ENCODE assay signal across 14 cellular contexts in the genomic region with DNA sequence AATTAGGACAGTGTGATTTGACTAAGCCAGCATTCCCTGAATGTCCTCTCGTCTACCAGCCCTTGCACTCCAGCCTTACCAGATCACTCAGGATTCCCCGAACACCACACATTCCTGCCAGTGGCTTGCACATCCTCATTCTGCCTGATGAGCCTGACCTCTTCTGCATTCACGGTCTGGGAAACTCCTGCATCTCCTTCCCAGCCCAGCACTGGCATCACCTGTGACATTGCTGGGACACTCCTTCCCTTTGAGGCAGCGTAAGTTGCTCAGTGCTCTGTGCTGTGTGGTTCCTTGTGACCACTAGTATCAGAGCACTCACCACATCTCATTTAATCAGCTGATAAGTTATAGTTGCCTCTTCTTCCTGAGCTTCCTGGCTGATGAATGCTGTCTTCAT. TPM values are rescaled to one million over a fixed set of nuclear protein-coding genes. Genes with fewer than 3 reads are reported as not detected.
DNase-seq lines count a peak whose midpoint lies in the region; ATAC-seq, FAIRE-seq and TF ChIP-seq lines count a peak whose summit lies in the region.
"Had no signal": no experiment of that assay in that cellular context is flagged by ENCODE, and none has a peak within 500 bp of the region (broad histone marks: within the 10 kb centered on the region; RNA-seq: fewer than 3 reads in every experiment).

No MANE protein-coding gene starts in this region.

- TF ChIP-seq CTCF in mucosa of descending colon (IDR thresholded peaks at IDR 0.05) (no peak), lower lobe of right lung (IDR thresholded peaks at IDR 0.05) (no peak)

- ATAC-seq in HG02981 (IDR thresholded peaks at IDR 0.05; ENCODE audit: unreplicated experiment) (peak; percentile 25), mucosa of descending colon (peak; percentile 38), lower lobe of right lung (no peak), left ventricle myocardium superior (no peak)
- peak; percentile 46 for ATAC-seq in activated CD8-positive, alpha-beta T cell treated with anti-CD3 and anti-CD28 coated beads, Interleukin-2, amount 10 ng/mL, durations not matched to agents 7 days and 5 days
- ATAC-seq: gastrocnemius medialis had no signal

- H3K27ac Mint-ChIP-seq in activated CD8-positive, alpha-beta T cell treated with anti-CD3 and anti-CD28 coated beads, Interleukin-2, amount 10 ng/mL, durations not matched to agents 7 days and 5 days, result no peak overlapping the region
- H3K27ac Mint-ChIP-seq: activated naive CD4-positive, alpha-beta T cell treated with anti-CD3 and anti-CD28 coated beads for 36 hours had no signal

- H3K9me3 ChIP-seq in mucosa of descending colon, result no peaks in the 10 kb centered on the region
- H3K9me3 ChIP-seq in lower lobe of right lung, result no peaks in the 10 kb centered on the region
- H3K9me3 ChIP-seq: gastrocnemius medialis, Peyer's patch had no signal

- no peaks in the 10 kb centered on the region for H3K36me3 ChIP-seq in mucosa of descending colon (ENCODE audit: low read depth)
- no peaks in the 10 kb centered on the region for H3K36me3 ChIP-seq in lower lobe of right lung
- H3K36me3 ChIP-seq: gastrocnemius medialis, Peyer's patch had no signal

- peaks cover 48% of the 10 kb centered on the region for H3K4me1 Mint-ChIP-seq in activated CD8-positive, alpha-beta T cell treated with anti-CD3 and anti-CD28 coated beads, Interleukin-2, amount 10 ng/mL, durations not matched to agents 7 days and 5 days (ENCODE audit: low read depth)

- H3K4me3 ChIP-seq in mucosa of descending colon (no peak overlapping the region), lower lobe of right lung (no peak overlapping the region)
- H3K4me3 ChIP-seq: gastrocnemius medialis, Peyer's patch had no signal

- peak; percentile 68 for FAIRE-seq in GM18507 (lab: Jason Lieb, UNC)

- H3K27me3 ChIP-seq in lower lobe of right lung (ENCODE audit: low read depth), result no peaks in the 10 kb centered on the region
- H3K27me3 ChIP-seq: gastrocnemius medialis, Peyer's patch had no signal

- H3K9me3 Mint-ChIP-seq in activated CD8-positive, alpha-beta T cell treated with anti-CD3 and anti-CD28 coated beads, Interleukin-2, amount 10 ng/mL, durations not matched to agents 7 days and 5 days (ENCODE audit: insufficient read depth), result no peaks in the 10 kb centered on the region
- H3K9me3 Mint-ChIP-seq: activated naive CD4-positive, alpha-beta T cell treated with anti-CD3 and anti-CD28 coated beads for 36 hours had no signal

- H3K4me1 ChIP-seq in mucosa of descending colon (ENCODE audit: low read depth), result no peaks in the 10 kb centered on the region
- peaks cover 48% of the 10 kb centered on the region for H3K4me1 ChIP-seq in lower lobe of right lung
- H3K4me1 ChIP-seq: gastrocnemius medialis had no signal

- intact Hi-C loops in mucosa of descending colon (cut with DNase I, micrococcal nuclease) (no loop called here), lower lobe of right lung (cut with DNase I) (no loop called here), left ventricle myocardium superior (cut with micrococcal nuclease) (no loop called here)

- POLR2A ChIA-PET in activated CD8-positive, alpha-beta T cell treated with anti-CD3 and anti-CD28 coated beads, Interleukin-2, amount 10 ng/mL, durations not matched to agents 7 days and 5 days (lab: Charles Lee), result interaction anchor here (1.0 kb wide), 1 partner anchor 19 kb away, joined by 3 read pairs; no protein-coding TSS in a partner anchor

- peaks cover 23% of the 10 kb centered on the region for H3K36me3 Mint-ChIP-seq in activated CD8-positive, alpha-beta T cell treated with anti-CD3 and anti-CD28 coated beads, Interleukin-2, amount 10 ng/mL, durations not matched to agents 7 days and 5 days (ENCODE audit: low read depth)

- no peaks in the 10 kb centered on the region for H3K27me3 Mint-ChIP-seq in activated CD8-positive, alpha-beta T cell treated with anti-CD3 and anti-CD28 coated beads, Interleukin-2, amount 10 ng/mL, durations not matched to agents 7 days and 5 days (ENCODE audit: low read depth)

- DNase-seq in GM18507 (ENCODE audit: extremely low spot score, insufficient read length, low read depth), result no peak
- DNase-seq in activated CD8-positive, alpha-beta T cell treated with anti-CD3 and anti-CD28 coated beads, Interleukin-2, amount 10 ng/mL, durations not matched to agents 7 days and 5 days, result no peak
- DNase-seq in mucosa of descending colon, result no peak
- DNase-seq in lower lobe of right lung, result no peak
- no peak for DNase-seq in left ventricle myocardium superior
- no peak for DNase-seq in HT-29 (ENCODE audit: low spot score)
- DNase-seq: activated CD4-positive, CD25-positive, alpha-beta regulatory T cell; gastrocnemius medialis; NCI-H1694 treated with DMSO at 0.1 percent for 48 hours; Peyer's patch; stimulated activated CD4-positive, alpha-beta T cell treated with anti-CD3 and anti-CD28 coated beads, Interleukin-12 subunit alpha, Interleukin-12 subunit beta, amount 100 ng/mL, for 4 hours; stimulated activated CD8-positive, alpha-beta memory T cell treated with anti-CD3 and anti-CD28 coated beads, Interleukin-4, amount 100 ng/mL, for 48 hours had no signal

- no peak overlapping the region for H3K27ac ChIP-seq in lower lobe of right lung
- H3K27ac ChIP-seq: gastrocnemius medialis had no signal

- no peak overlapping the region for H3K4me3 Mint-ChIP-seq in activated CD8-positive, alpha-beta T cell treated with anti-CD3 and anti-CD28 coated beads, Interleukin-2, amount 10 ng/mL, durations not matched to agents 7 days and 5 days
- H3K4me3 Mint-ChIP-seq: activated naive CD4-positive, alpha-beta T cell treated with anti-CD3 and anti-CD28 coated beads for 36 hours had no signal

- CTCF ChIA-PET in activated CD8-positive, alpha-beta T cell treated with anti-CD3 and anti-CD28 coated beads, Interleukin-2, amount 10 ng/mL, durations not matched to agents 7 days and 5 days (lab: Charles Lee), result interaction anchor here (1.1 to 1.2 kb wide), 2 partner anchors 12 to 148 kb away, joined by 3 to 4 read pairs; partner anchors contain the start of gene HINT3

RNA-seq across cellular contexts. Expression of gene NCOA7, which starts 17.3 kb away (rescaled TPM):
- total RNA-seq in activated CD8-positive, alpha-beta T cell treated with anti-CD3 and anti-CD28 coated beads, Interleukin-2, amount 10 ng/mL, durations not matched to agents 7 days and 5 days, result 10 to 100 TPM; 27.8 to 31.7 TPM
- 10 to 100 TPM; 28.9 to 54.0 (median 49.6) TPM for total RNA-seq in mucosa of descending colon
- total RNA-seq in lower lobe of right lung, result 64.4 TPM
- total RNA-seq in left ventricle myocardium superior, result 10.2 TPM
- total RNA-seq in HT-29 (2014; rRNA removed; shearing (Covaris generic)), result 11.6 and 13.3 TPM in 2 replicates

RNA-seq across cellular contexts. Expression of gene HEY2, which starts 58.6 kb away (rescaled TPM):
- not detected for total RNA-seq in activated CD8-positive, alpha-beta T cell treated with anti-CD3 and anti-CD28 coated beads, Interleukin-2, amount 10 ng/mL, durations not matched to agents 7 days and 5 days
- total RNA-seq in mucosa of descending colon (1 to 10 TPM in 2 of 3 donors, under 1 TPM in 1; 0.58 to 2.9 (median 1.5) TPM), lower lobe of right lung (2.8 TPM), left ventricle myocardium superior (66.8 TPM)
- 0.08 TPM in 1 of 2 replicates, not detected in the other for total RNA-seq in HT-29 (2014; rRNA removed; shearing (Covaris generic))
- total RNA-seq: activated naive CD4-positive, alpha-beta T cell treated with anti-CD3 and anti-CD28 coated beads for 36 hours had no signal

Comparison
In these comparisons a context has a peak if more than half of its experiments do, and no peak if none do; other contexts are left out.
1. ATAC-seq: peak in HG02981 (single experiment), activated CD8-positive, alpha-beta T cell treated with anti-CD3 and anti-CD28 coated beads, Interleukin-2, amount 10 ng/mL, durations not matched to agents 7 days and 5 days (single experiment) and mucosa of descending colon (single experiment); none in lower lobe of right lung (0 of 2) and left ventricle myocardium superior (single experiment).
2. RNA of gene HEY2, which starts 58.6 kb away (total RNA-seq): 66.8 TPM in left ventricle myocardium superior (single experiment); 2.8 TPM in lower lobe of right lung (single experiment), 0.58 to 2.9 TPM in mucosa of descending colon, 0.08 TPM in HT-29 and not detected in activated CD8-positive, alpha-beta T cell treated with anti-CD3 and anti-CD28 coated beads, Interleukin-2, amount 10 ng/mL, durations not matched to agents 7 days and 5 days; every median in the first group is over 10 times any median in the second.